In genomic region chr3:128994173-128994512, GRCh38 we compare ENCODE assay signal across 8 cellular contexts. TPM values are rescaled to one million over a fixed set of nuclear protein-coding genes. Genes with fewer than 3 reads are reported as not detected.
DNase-seq lines count a peak whose midpoint lies in the region; ATAC-seq and TF ChIP-seq lines count a peak whose summit lies in the region.

No MANE protein-coding gene starts in this region.

- no peaks in the 10 kb centered on the region for H3K36me3 Mint-ChIP-seq in T-helper 2 cell treated with Interferon-gamma antibody and Interleukin-4, amounts not matched to agents 5 μg/mL and 100 μg/mL, for 36 hours (ENCODE audit: low read depth)
- H3K36me3 Mint-ChIP-seq in activated T-helper 2 cell treated with anti-CD3 and anti-CD28 coated beads, Interferon-gamma antibody, Interleukin-2, Interleukin-4, amounts not matched to agents 10 μg/mL and 5 μg/mL and 100 μg/mL, durations not matched to agents 14 hours and 24 hours and 36 hours (ENCODE audit: low read depth), result no peaks in the 10 kb centered on the region

- peaks cover 14% of the 10 kb centered on the region for H3K4me1 Mint-ChIP-seq in T-helper 2 cell treated with Interferon-gamma antibody and Interleukin-4, amounts not matched to agents 5 μg/mL and 100 μg/mL, for 36 hours (ENCODE audit: low read depth)
- H3K4me1 Mint-ChIP-seq in activated T-helper 2 cell treated with anti-CD3 and anti-CD28 coated beads, Interferon-gamma antibody, Interleukin-2, Interleukin-4, amounts not matched to agents 10 μg/mL and 5 μg/mL and 100 μg/mL, durations not matched to agents 14 hours and 24 hours and 36 hours (ENCODE audit: low read depth), result peaks cover 20% of the 10 kb centered on the region

- H3K36me3 ChIP-seq in stomach, result no peaks in the 10 kb centered on the region

- no peak for TF ChIP-seq CTCF in stomach (IDR thresholded peaks at IDR 0.05)

- DNase-seq in T-helper 2 cell treated with Interferon-gamma antibody and Interleukin-4, amounts not matched to agents 5 μg/mL and 100 μg/mL, for 36 hours (ENCODE audit: low spot score), result no peak
- DNase-seq in T-helper 2 cell (no peak), stomach (no peak), hypothalamus (lab: John Stamatoyannopoulos, UW) (no peak), NCI-H510A (lab: John Stamatoyannopoulos, UW) (no peak)
- DNase-seq in activated T-helper 2 cell treated with anti-CD3 and anti-CD28 coated beads, Interferon-gamma antibody, Interleukin-2, Interleukin-4, amounts not matched to agents 10 μg/mL and 5 μg/mL and 100 μg/mL, durations not matched to agents 14 hours and 24 hours and 36 hours (ENCODE audit: low spot score), result no peak

- peak overlapping the region; percentile 47 for H3K27ac Mint-ChIP-seq in T-helper 2 cell treated with Interferon-gamma antibody and Interleukin-4, amounts not matched to agents 5 μg/mL and 100 μg/mL, for 36 hours
- no peak overlapping the region for H3K27ac Mint-ChIP-seq in activated T-helper 2 cell treated with anti-CD3 and anti-CD28 coated beads, Interferon-gamma antibody, Interleukin-2, Interleukin-4, amounts not matched to agents 10 μg/mL and 5 μg/mL and 100 μg/mL, durations not matched to agents 14 hours and 24 hours and 36 hours

- intact Hi-C loops in activated T-helper 2 cell treated with anti-CD3 and anti-CD28 coated beads, Interferon-gamma antibody, Interleukin-2, Interleukin-4, amounts not matched to agents 10 μg/mL and 5 μg/mL and 100 μg/mL, durations not matched to agents 14 hours and 24 hours and 36 hours (cut with micrococcal nuclease), result loop anchor here (10.0 kb wide), 1 partner anchor 509 kb away; no protein-coding TSS in a partner anchor
- intact Hi-C loops in stomach (cut with DNase I; ENCODE audit: low total_unique reads), result no loop called here

- TF ChIP-seq EP300 in stomach (IDR thresholded peaks at IDR 0.05), result no peak

- WGBS in stomach, 5 donors, result 1 to 5% (median 3%) methylated on average over 12 to 13 of the region's 13 CpGs

- H3K9me3 Mint-ChIP-seq in T-helper 2 cell treated with Interferon-gamma antibody and Interleukin-4, amounts not matched to agents 5 μg/mL and 100 μg/mL, for 36 hours, result no peaks in the 10 kb centered on the region
- H3K9me3 Mint-ChIP-seq in activated T-helper 2 cell treated with anti-CD3 and anti-CD28 coated beads, Interferon-gamma antibody, Interleukin-2, Interleukin-4, amounts not matched to agents 10 μg/mL and 5 μg/mL and 100 μg/mL, durations not matched to agents 14 hours and 24 hours and 36 hours, result no peaks in the 10 kb centered on the region

- peak overlapping the region; percentile 72 for H3K4me3 Mint-ChIP-seq in T-helper 2 cell treated with Interferon-gamma antibody and Interleukin-4, amounts not matched to agents 5 μg/mL and 100 μg/mL, for 36 hours
- H3K4me3 Mint-ChIP-seq in activated T-helper 2 cell treated with anti-CD3 and anti-CD28 coated beads, Interferon-gamma antibody, Interleukin-2, Interleukin-4, amounts not matched to agents 10 μg/mL and 5 μg/mL and 100 μg/mL, durations not matched to agents 14 hours and 24 hours and 36 hours (ENCODE audit: low read depth), result peak overlapping the region; percentile 63

- TF ChIP-seq POLR2A in stomach (IDR thresholded peaks at IDR 0.05), result no peak

- peak overlapping the region in 2 of 5 donors; percentile 54 to 56 for H3K27ac ChIP-seq in stomach

- peaks cover 14% of the 10 kb centered on the region for H3K27me3 Mint-ChIP-seq in T-helper 2 cell treated with Interferon-gamma antibody and Interleukin-4, amounts not matched to agents 5 μg/mL and 100 μg/mL, for 36 hours (ENCODE audit: low read depth)
- H3K27me3 Mint-ChIP-seq in activated T-helper 2 cell treated with anti-CD3 and anti-CD28 coated beads, Interferon-gamma antibody, Interleukin-2, Interleukin-4, amounts not matched to agents 10 μg/mL and 5 μg/mL and 100 μg/mL, durations not matched to agents 14 hours and 24 hours and 36 hours (ENCODE audit: low read depth), result peaks cover 14% of the 10 kb centered on the region

- ATAC-seq in HG02852 (IDR thresholded peaks at IDR 0.05; ENCODE audit: unreplicated experiment), result no peak

- peaks cover 13 to 22% (median 21%) of the 10 kb centered on the region in 4 donors for H3K4me1 ChIP-seq in stomach

- no peaks in the 10 kb centered on the region for H3K27me3 ChIP-seq in stomach

- H3K4me3 ChIP-seq in iPS-18c (ENCODE audit: insufficient read depth, low read depth, low read length) (peak overlapping the region; percentile 68; the same call in 1 of the 2 replicates), stomach (peak overlapping the region; percentile 40 to 57 (median 56))

- H3K9me3 ChIP-seq in iPS-18c (ENCODE audit: control insufficient read depth, insufficient read depth, low read length) (no peaks in the 10 kb centered on the region), stomach (no peaks in the 10 kb centered on the region)

RNA-seq across cellular contexts. Expression of gene CFAP92, which starts 0.3 kb away (rescaled TPM):
- total RNA-seq in activated T-helper 2 cell treated with anti-CD3 and anti-CD28 coated beads, Interferon-gamma antibody, Interleukin-2, Interleukin-4, amounts not matched to agents 10 μg/mL and 5 μg/mL and 100 μg/mL, durations not matched to agents 14 hours and 24 hours and 36 hours, result 0.37 TPM in 1 of 2 replicates, not detected in the other
- 10 to 100 TPM in 1 of 5 donors, 1 to 10 TPM in 3, under 1 TPM in 1; 0.87 to 13.4 (median 5.2) TPM for total RNA-seq in stomach
- 1 to 10 TPM in 1 of 3 donors, under 1 TPM in 2; 0.50 to 2.7 (median 0.70) TPM for polyA plus RNA-seq in stomach

RNA-seq across cellular contexts. Expression of gene EFCC1, which starts 7.0 kb away (rescaled TPM):
- 0.11 and 0.32 TPM in 2 replicates for total RNA-seq in activated T-helper 2 cell treated with anti-CD3 and anti-CD28 coated beads, Interferon-gamma antibody, Interleukin-2, Interleukin-4, amounts not matched to agents 10 μg/mL and 5 μg/mL and 100 μg/mL, durations not matched to agents 14 hours and 24 hours and 36 hours
- 10 to 100 TPM in 3 of 5 donors, 1 to 10 TPM in 2; 1.0 to 13.9 (median 10.3) TPM for total RNA-seq in stomach
- polyA plus RNA-seq in stomach, result 10 to 100 TPM in 1 of 3 donors, 1 to 10 TPM in 2; 3.4 to 10.7 (median 8.2) TPM
